ENCODE assay signal across 20 cellular contexts in genomic region chr5:32601623-32602295, GRCh38. TPM values are rescaled to one million over a fixed set of nuclear protein-coding genes. Genes with fewer than 3 reads are reported as not detected.
DNase-seq lines count a peak whose midpoint lies in the region; ATAC-seq, FAIRE-seq and TF ChIP-seq lines count a peak whose summit lies in the region.
"Had no signal": no experiment of that assay in that cellular context is flagged by ENCODE, and none has a peak within 500 bp of the region (broad histone marks: within the 10 kb centered on the region; RNA-seq: fewer than 3 reads in every experiment).

No MANE protein-coding gene starts in this region.

- peak in 3 of 4 donors; percentile 44 to 52 (median 49) for ATAC-seq in right lobe of liver
- ATAC-seq: activated CD4-positive, CD25-positive, alpha-beta regulatory T cell treated with anti-CD3 and anti-CD28 coated beads, Interleukin-2, amount 50 U/mL, for 24 hours; heart right ventricle; sciatic nerve had no signal

- POLR2A ChIA-PET in CD4-positive, alpha-beta memory T cell (lab: Charles Lee; ENCODE audit: partially characterized antibody): no interaction called here

- peak overlapping the region in 6 of 7 donors; percentile 10 to 85 (median 38) for H3K27ac Mint-ChIP-seq in CD4-positive, alpha-beta memory T cell
- H3K27ac Mint-ChIP-seq: mesothelial cell of epicardium had no signal

- peaks cover 26 to 59% (median 34%) of the 10 kb centered on the region in 4 donors for H3K4me1 Mint-ChIP-seq in CD4-positive, alpha-beta memory T cell
- H3K4me1 Mint-ChIP-seq: mesothelial cell of epicardium had no signal

- TF ChIP-seq CTCF in ascending aorta (IDR thresholded peaks at IDR 0.05) (no peak), right lobe of liver (IDR thresholded peaks at IDR 0.05) (no peak)

- no peaks in the 10 kb centered on the region for H3K9me3 ChIP-seq in CD4-positive, alpha-beta memory T cell (ENCODE audit: control insufficient read depth in 1 of 2, low read length in 2 of 2)
- H3K9me3 ChIP-seq in ascending aorta (no peaks in the 10 kb centered on the region), right lobe of liver (no peaks in the 10 kb centered on the region)
- H3K9me3 ChIP-seq: esophagus squamous epithelium, heart right ventricle, thyroid gland had no signal

- peak overlapping the region in 2 of 8 donors; percentile 8 to 22 for H3K4me3 Mint-ChIP-seq in CD4-positive, alpha-beta memory T cell
- H3K4me3 Mint-ChIP-seq: mesothelial cell of epicardium had no signal

- DNase-seq in CD4-positive, alpha-beta memory T cell: no peak
- no peak for DNase-seq in GM12892 (ENCODE audit: insufficient read length)
- no peak for DNase-seq in ascending aorta (ENCODE audit: low spot score in 2 of 2)
- DNase-seq in right lobe of liver: no peak
- DNase-seq in midbrain (lab: John Stamatoyannopoulos, UW): no peak
- DNase-seq in HPDE6-E6E7 (ENCODE audit: extremely low spot score): no peak
- DNase-seq in COLO829 (ENCODE audit: low spot score): no peak
- DNase-seq: AML-193; dorsolateral prefrontal cortex; esophagus squamous epithelium; heart right ventricle; NCI-H2081; NCI-H510A treated with DMSO at 0.1 percent for 48 hours; nucleus accumbens; SIG-M5; stimulated activated CD4-positive, alpha-beta T cell treated with anti-CD3 and anti-CD28 coated beads, Interleukin-1b, Interleukin-23, amount 100 ng/mL, for 48 hours; thyroid gland had no signal

- H3K27me3 Mint-ChIP-seq in CD4-positive, alpha-beta memory T cell: no peaks in the 10 kb centered on the region

- no peaks in the 10 kb centered on the region for H3K27me3 ChIP-seq in CD4-positive, alpha-beta memory T cell (ENCODE audit: insufficient read depth, low read length)
- H3K27me3 ChIP-seq in ascending aorta (no peaks in the 10 kb centered on the region), right lobe of liver (no peaks in the 10 kb centered on the region)
- H3K27me3 ChIP-seq: dorsolateral prefrontal cortex, esophagus squamous epithelium, heart right ventricle, thyroid gland had no signal

- H3K36me3 Mint-ChIP-seq in CD4-positive, alpha-beta memory T cell: peaks cover 53 to 77% of the 10 kb centered on the region in 2 donors

- peak; percentile 67 for FAIRE-seq in GM12892 (lab: Jason Lieb, UNC)

- no peaks in the 10 kb centered on the region for H3K9me3 Mint-ChIP-seq in CD4-positive, alpha-beta memory T cell
- H3K9me3 Mint-ChIP-seq: mesothelial cell of epicardium had no signal

- H3K27ac ChIP-seq in CD4-positive, alpha-beta memory T cell (ENCODE audit: low read depth, low read length): no peak overlapping the region
- peak overlapping the region; percentile 5 to 58 for H3K27ac ChIP-seq in ascending aorta
- no peak overlapping the region for H3K27ac ChIP-seq in right lobe of liver
- H3K27ac ChIP-seq: esophagus squamous epithelium, heart right ventricle, thyroid gland had no signal

- H3K36me3 ChIP-seq in CD4-positive, alpha-beta memory T cell (ENCODE audit: insufficient read depth, low read length): peaks cover 45% of the 10 kb centered on the region
- peaks cover 4 to 10% of the 10 kb centered on the region in 2 donors for H3K36me3 ChIP-seq in ascending aorta
- H3K36me3 ChIP-seq in right lobe of liver: peaks cover 0 to 43% (median 12%) of the 10 kb centered on the region in 4 donors

- intact Hi-C loops in CD4-positive, alpha-beta memory T cell (cut with micrococcal nuclease): no loop called here
- intact Hi-C loops in ascending aorta (cut with DNase I) (no loop called here), right lobe of liver (cut with DNase I) (no loop called here)

- H3K4me3 ChIP-seq in CD4-positive, alpha-beta memory T cell (ENCODE audit: low read length in 2 of 2): no peak overlapping the region
- H3K4me3 ChIP-seq in ascending aorta: no peak overlapping the region
- H3K4me3 ChIP-seq in right lobe of liver: no peak overlapping the region
- H3K4me3 ChIP-seq: dorsolateral prefrontal cortex, esophagus squamous epithelium, heart right ventricle, thyroid gland had no signal

- CTCF ChIA-PET in CD4-positive, alpha-beta memory T cell (lab: Charles Lee; ENCODE audit: partially characterized antibody): interaction anchor here (1.5 to 2.7 kb wide), 3 partner anchors 11 to 112 kb away, joined by 4 to 14 read pairs (median 9); no protein-coding TSS in a partner anchor

- no peak for TF ChIP-seq POLR2A in GM12892 (IDR thresholded peaks at IDR 0.05; ENCODE audit: low read depth, low read length)
- no peak for TF ChIP-seq POLR2A in right lobe of liver (IDR thresholded peaks at IDR 0.05)

- peaks cover 22% of the 10 kb centered on the region for H3K4me1 ChIP-seq in CD4-positive, alpha-beta memory T cell (ENCODE audit: insufficient read depth, low read length)
- H3K4me1 ChIP-seq in ascending aorta (peaks cover 3 to 20% of the 10 kb centered on the region in 2 donors), right lobe of liver (peaks cover 0 to 12% (median 0%) of the 10 kb centered on the region in 4 donors)

- 80% methylated on average over 1 of the region's 1 CpG for WGBS in right lobe of liver (ENCODE audit: insufficient coverage, low coverage, low lambda C conversion rate, missing lambda C conversion rate)

RNA-seq across cellular contexts. Expression of gene SUB1, which starts 16.4 kb away (rescaled TPM):
- total RNA-seq in CD4-positive, alpha-beta memory T cell: 100 to 1,000 TPM; 204 to 214 TPM
- 100 to 1,000 TPM; 500 to 578 TPM for polyA plus RNA-seq in CD4-positive, alpha-beta memory T cell
- polyA plus RNA-seq in GM12892 (2012; ENCODE audit: missing spikeins): 581 TPM
- total RNA-seq in ascending aorta (103 TPM), right lobe of liver (100 to 1,000 TPM in 3 of 6 experiments, 10 to 100 TPM in 3; 52.5 to 124 (median 94.9) TPM)

Comparison
In these comparisons a context has a peak if more than half of its experiments do, and no peak if none do; other contexts are left out.
1. H3K27ac ChIP-seq: peak in ascending aorta (2 of 2); none in CD4-positive, alpha-beta memory T cell (single experiment) and right lobe of liver (0 of 3).